25 cellular contexts compared by ENCODE assay signal in the genomic region with DNA sequence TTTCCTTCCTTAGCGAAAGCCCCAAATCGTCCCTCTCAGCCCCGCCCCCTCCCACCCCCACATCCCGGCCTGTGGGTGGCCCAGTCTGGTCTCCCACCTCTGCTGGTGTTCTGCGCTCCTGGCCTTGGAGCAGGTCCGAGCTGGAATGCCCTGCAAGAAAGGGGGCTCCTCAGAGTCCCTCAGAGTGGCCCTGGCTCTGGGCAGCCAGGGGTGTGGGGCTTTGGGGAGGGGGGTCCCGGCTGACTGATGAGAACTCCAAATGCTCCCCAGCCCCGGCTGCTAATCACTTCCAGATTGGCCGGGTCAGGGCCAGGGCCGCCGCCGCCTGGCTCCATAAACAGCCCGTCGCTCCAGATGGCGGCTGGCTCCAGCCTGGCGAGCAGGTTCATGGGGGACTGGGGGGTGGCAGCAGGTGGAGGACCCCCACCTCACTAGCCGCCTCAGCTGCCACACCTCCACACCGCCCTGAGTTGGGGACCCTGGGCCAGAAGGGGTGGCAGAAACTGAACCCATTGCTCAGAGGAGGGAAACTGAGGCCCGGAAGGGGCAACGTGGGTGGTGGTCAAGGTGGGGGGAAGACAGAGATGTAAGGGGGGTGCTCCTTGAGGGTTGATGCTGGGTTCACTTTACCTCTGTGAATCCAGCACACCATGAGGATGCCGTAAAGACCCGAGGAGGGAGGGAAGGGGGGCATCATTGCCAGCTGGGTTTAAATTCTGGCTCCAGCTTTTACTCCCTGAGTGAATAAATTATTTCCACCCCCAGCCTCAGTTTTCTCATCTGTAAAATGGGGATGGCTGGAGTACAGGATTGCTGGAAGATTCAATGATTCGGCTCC. TPM values are rescaled to one million over a fixed set of nuclear protein-coding genes. Genes with fewer than 3 reads are reported as not detected.
DNase-seq lines count a peak whose midpoint lies in the region; ATAC-seq, FAIRE-seq and TF ChIP-seq lines count a peak whose summit lies in the region.
"Had no signal": no experiment of that assay in that cellular context is flagged by ENCODE, and none has a peak within 500 bp of the region (broad histone marks: within the 10 kb centered on the region; RNA-seq: fewer than 3 reads in every experiment).

No MANE protein-coding gene starts in this region.

- H3K56ac ChIP-seq in H1 (replicated peaks; ENCODE audit: insufficient read length, low read depth, low read length) = no peak overlapping the region

- POLR2A ChIA-PET in H1 (lab: Charles Lee; ENCODE audit: partially characterized antibody) = interaction anchor here (1.2 to 3.3 kb wide), 3 partner anchors 16 to 71 kb away, joined by 3 to 12 read pairs (median 4); partner anchors contain the start of gene SNAI1

- no peak overlapping the region for H2AK5ac ChIP-seq in H1 (ENCODE audit: low read depth, low read length)

- no peak overlapping the region for H3K18ac ChIP-seq in H1 (ENCODE audit: extremely low read depth, low read length)

- peaks cover 0 to 2% (median 0%) of the 10 kb centered on the region in 4 experiments; a peak in 1 of 7 replicates for H3K27me3 ChIP-seq in H1 (replicated peaks in 1 of 4; ENCODE audit: control insufficient read depth in 3 of 4, extremely low read depth in 1 of 4, insufficient read depth in 3 of 4, low read length in 3 of 4)
- H3K27me3 ChIP-seq: colonic mucosa, neural progenitor cell, right lobe of liver, upper lobe of left lung had no signal

- intact Hi-C loops in sciatic nerve (cut with DNase I) = no loop called here

- H2BK5ac ChIP-seq in H1 (ENCODE audit: low read depth, low read length) = no peak overlapping the region

- H3K27ac ChIP-seq in H1 (ENCODE audit: low read depth, low read length) = no peak overlapping the region
- H3K27ac ChIP-seq: colonic mucosa, neural progenitor cell, right lobe of liver, upper lobe of left lung had no signal

- CTCF ChIA-PET in H1 (lab: Charles Lee; ENCODE audit: partially characterized antibody) = interaction anchor here (0.9 to 2.0 kb wide), 3 partner anchors 18 to 126 kb away, joined by 3 to 5 read pairs (median 3); no protein-coding TSS in a partner anchor

- 88% methylated on average over 12 of the region's 23 CpGs; no CpG with 5 or more reads in 1 of the 2 experiments for WGBS in H1 (ENCODE audit: extremely low coverage in 1 of 2, insufficient coverage in 1 of 2, insufficient read length in 1 of 2, insufficient replicate concordance in 2 of 2, low coverage in 1 of 2, low lambda C conversion rate in 2 of 2, missing lambda C conversion rate in 1 of 2), 2 experiments

- no peak overlapping the region for H4K5ac ChIP-seq in H1 (ENCODE audit: insufficient read length, low read depth, low read length)

- no peaks in the 10 kb centered on the region for H4K20me1 ChIP-seq in H1 (replicated peaks in 1 of 2; ENCODE audit: control insufficient read depth in 1 of 2, insufficient read depth in 2 of 2, low read length in 2 of 2)

- H3K23me2 ChIP-seq in H1 (ENCODE audit: low read depth, low read length) = no peaks in the 10 kb centered on the region

- no peak for TF ChIP-seq RAD21 in H1 (IDR thresholded peaks at IDR 0.05 in 1 of 2, conservative IDR thresholded peaks at IDR 0.05 in 1 of 2; ENCODE audit: low read depth in 2 of 2, low read length in 2 of 2)

- H3K4ac ChIP-seq in H1 (replicated peaks; ENCODE audit: insufficient read length, low read depth, low read length) = no peak overlapping the region

- H3K79me1 ChIP-seq in H1 (ENCODE audit: low read depth, low read length) = no peaks in the 10 kb centered on the region

- H2BK12ac ChIP-seq in H1 (ENCODE audit: low read depth, low read length) = no peak overlapping the region

- H3K36me3 ChIP-seq in H1 (ENCODE audit: control insufficient read depth in 2 of 4, insufficient read depth in 4 of 4, low read length in 3 of 4) = no peaks in the 10 kb centered on the region
- H3K36me3 ChIP-seq: colonic mucosa, neural progenitor cell, right lobe of liver, upper lobe of left lung had no signal

- no peak overlapping the region for H3K23ac ChIP-seq in H1 (ENCODE audit: insufficient read length)

- H4K8ac ChIP-seq in H1 (ENCODE audit: extremely low read depth, insufficient read depth, low read length) = peak overlapping the region; percentile 36

- TF ChIP-seq EP300 in H1 (IDR thresholded peaks at IDR 0.05; ENCODE audit: borderline replicate concordance in 1 of 2, low read depth in 2 of 2, low read length in 2 of 2) = no peak

- H2AFZ ChIP-seq in H1 (ENCODE audit: low read length) = no peak overlapping the region
- H2AFZ ChIP-seq: neural progenitor cell had no signal

- no peaks in the 10 kb centered on the region for H3K79me2 ChIP-seq in H1 (ENCODE audit: control insufficient read depth in 1 of 2, insufficient read depth in 2 of 2, low read length in 2 of 2)

- no peak for FAIRE-seq in H1 (lab: Jason Lieb, UNC)
- FAIRE-seq: bronchial epithelial cell, GM12878, islet of Langerhans had no signal

- peak; percentile 74 for ATAC-seq in sciatic nerve
- ATAC-seq in HG03520 (IDR thresholded peaks at IDR 0.05; ENCODE audit: unreplicated experiment) = no peak
- no peak for ATAC-seq in HG03571 (IDR thresholded peaks at IDR 0.05; ENCODE audit: unreplicated experiment)
- ATAC-seq in HG02973 (IDR thresholded peaks at IDR 0.05; ENCODE audit: unreplicated experiment) = no peak
- ATAC-seq: effector memory CD8-positive, alpha-beta T cell; esophagus mucosa; GM12878; Panc1; stimulated activated naive CD8-positive, alpha-beta T cell treated with anti-CD3 and anti-CD28 coated beads, Interleukin-15, amount 100 ng/mL, for 72 hours had no signal

- no peak for TF ChIP-seq POLR2A in H1 (IDR thresholded peaks at IDR 0.05; ENCODE audit: control extremely low read depth in 1 of 2, low read depth in 2 of 2, low read length in 2 of 2)

- no peak overlapping the region for H3K9ac ChIP-seq in H1 (replicated peaks in 1 of 4; ENCODE audit: extremely low read depth in 1 of 4, low read depth in 3 of 4, low read length in 3 of 4)
- H3K9ac ChIP-seq: neural progenitor cell had no signal

- H3K4me3 ChIP-seq in H1 (ENCODE audit: extremely low read depth in 1 of 4, insufficient read depth in 2 of 4, low read depth in 3 of 4, low read length in 4 of 4) = no peak overlapping the region
- H3K4me3 ChIP-seq: colonic mucosa, GM12878, neural progenitor cell, right lobe of liver, upper lobe of left lung had no signal

- H3K14ac ChIP-seq in H1 (ENCODE audit: insufficient read length) = no peak overlapping the region

- H4K91ac ChIP-seq in H1 (replicated peaks; ENCODE audit: insufficient read length, low read length) = no peak overlapping the region

- H3K4me1 ChIP-seq in H1 (replicated peaks in 1 of 4; ENCODE audit: control insufficient read depth in 3 of 4, insufficient read depth in 4 of 4, low read length in 3 of 4) = peaks cover 0 to 5% (median 2%) of the 10 kb centered on the region in 4 experiments; a peak in 3 of 7 replicates
- H3K4me1 ChIP-seq: colonic mucosa, right lobe of liver had no signal

- H2BK15ac ChIP-seq in H1 (ENCODE audit: low read length) = no peak overlapping the region

- no peak for TF ChIP-seq CTCF in H1 (IDR thresholded peaks at IDR 0.05; ENCODE audit: control extremely low read depth in 1 of 3, insufficient read depth in 1 of 3, low read depth in 1 of 3, low read length in 3 of 3)

- H2BK20ac ChIP-seq in H1 (ENCODE audit: low read length) = no peak overlapping the region

- no peak overlapping the region for H2BK120ac ChIP-seq in H1 (replicated peaks; ENCODE audit: low read depth, low read length)

- H3K9me3 ChIP-seq in H1 (ENCODE audit: insufficient read depth in 2 of 2, low read depth in 1 of 2, low read length in 1 of 2) = no peaks in the 10 kb centered on the region
- H3K9me3 ChIP-seq: Caco-2, colonic mucosa, right lobe of liver, upper lobe of left lung had no signal

- DNase-seq in D341Med (ENCODE audit: low spot score) = peak; percentile 71
- peak; percentile 85 for DNase-seq in NCI-H82 (lab: John Stamatoyannopoulos, UW)
- no peak for DNase-seq in H1 (ENCODE audit: low read depth in 1 of 2, low spot score in 2 of 2)
- DNase-seq in sciatic nerve (ENCODE audit: low spot score) = no peak
- DNase-seq in NCI-H1092 (lab: John Stamatoyannopoulos, UW) = no peak
- DNase-seq: activated CD4-positive, alpha-beta T cell treated with anti-CD3 and anti-CD28 coated beads for 48 hours; Caco-2; colonic mucosa; effector memory CD8-positive, alpha-beta T cell; foreskin melanocyte; NCI-H1105 treated with DMSO at 0.1 percent for 48 hours; NK-92 treated with Interleukin-12 subunit alpha and Interleukin-12 subunit beta, amount 100 ng/mL, for 24 hours; right lobe of liver; SIG-M5; stimulated activated naive CD8-positive, alpha-beta T cell treated with anti-CD3 and anti-CD28 coated beads, Interleukin-15, amount 100 ng/mL, for 72 hours had no signal

- H3K4me2 ChIP-seq in H1 (ENCODE audit: insufficient read depth in 1 of 2, low read depth in 2 of 2, low read length in 2 of 2) = no peak overlapping the region
- H3K4me2 ChIP-seq: neural progenitor cell had no signal

TF ChIP-seq in H1, 55 proteins besides CTCF, POLR2A, EP300 and RAD21:
- no peak for TF ChIP-seq TAF1 (IDR thresholded peaks at IDR 0.05; ENCODE audit: low read depth, low read length)
- no peak for TF ChIP-seq CHD1 (IDR thresholded peaks at IDR 0.05; ENCODE audit: low read depth, low read length)
- peak; percentile 64; the same call in 1 of the 2 replicates for TF ChIP-seq KDM1A (IDR thresholded peaks at IDR 0.05; ENCODE audit: borderline replicate concordance, low read length)
- no peak for TF ChIP-seq MAX (IDR thresholded peaks at IDR 0.05)
- no peak for TF ChIP-seq SIN3A (conservative IDR thresholded peaks at IDR 0.05 in 1 of 2, IDR thresholded peaks at IDR 0.05 in 1 of 2; ENCODE audit: low read depth in 1 of 2, low read length in 2 of 2)
- no peak for TF ChIP-seq GABPA (IDR thresholded peaks at IDR 0.05; ENCODE audit: borderline replicate concordance, insufficient read depth, low read length)
- no peak for TF ChIP-seq HDAC6 (IDR thresholded peaks at IDR 0.05; ENCODE audit: low read depth, low read length)
- no peak for TF ChIP-seq TCF12 (IDR thresholded peaks at IDR 0.05; ENCODE audit: low read depth, low read length)

RNA-seq across cellular contexts. Expression of gene UBE2V1, which starts 59.8 kb away (rescaled TPM):
- total RNA-seq in H1 (2021; fragmentation: NEBNext Ultra II Directional; extraction: Animal tissue kit (Norgen Biotek cat#: 25700)) = 184 and 185 TPM in 2 replicates
- 131 and 141 TPM in 2 replicates for polyA plus RNA-seq in H1 (2011; rRNA removed)
- 114 TPM for polyA plus RNA-seq in H1 (2011; cell fraction: cytosol; rRNA removed)
- polyA plus RNA-seq in H1 (2011; cell fraction: nucleus; rRNA removed) = 64.5 TPM
- polyA plus RNA-seq in H1 (2012, experiment 1 of 2) = 130 to 225 TPM (median 146 TPM) in 4 replicates
- polyA plus RNA-seq in H1 (2012, experiment 2 of 2) = 129 TPM
- 239 TPM for polyA plus RNA-seq in H1 (2013, experiment 1 of 2)
- 238 TPM for polyA plus RNA-seq in H1 (2013, experiment 2 of 2)
- 96.4 and 107 TPM in 2 replicates for polyA minus RNA-seq in H1 (2011; rRNA and poly(A)+ RNA removed)
- 47.3 TPM for polyA minus RNA-seq in H1 (2011; cell fraction: cytosol; rRNA and poly(A)+ RNA removed)
- 89.1 TPM for polyA minus RNA-seq in H1 (2011; cell fraction: nucleus; rRNA and poly(A)+ RNA removed)
- total RNA-seq in sciatic nerve = 93.4 TPM

Comparison
In these comparisons a context has a peak if more than half of its experiments do, and no peak if none do; other contexts are left out.
1. DNase-seq: peak in D341Med (single experiment) and NCI-H82 (single experiment); none in H1 (0 of 2), sciatic nerve (single experiment) and NCI-H1092 (single experiment).